ENCODE assay signal across 1 cellular context in the genomic region with DNA sequence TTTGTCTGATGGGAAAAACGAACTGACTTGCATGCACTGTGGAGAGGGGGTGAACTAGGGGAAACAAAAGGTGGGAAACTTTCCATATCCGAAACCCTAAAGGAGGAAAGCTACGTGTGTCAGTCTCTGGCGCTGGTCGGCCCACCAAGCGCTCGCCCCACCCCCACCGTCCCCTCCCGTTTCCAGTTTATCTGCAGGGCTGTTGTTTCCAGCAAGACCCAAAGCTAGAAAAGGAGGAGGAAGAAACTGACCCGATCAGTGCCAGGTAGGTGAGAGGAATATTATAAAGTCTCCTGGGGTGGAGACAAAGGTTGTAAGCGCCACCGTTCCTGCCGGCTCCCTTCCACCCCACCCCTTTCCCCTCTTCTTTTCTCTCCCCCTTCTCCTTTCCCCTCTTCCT.
TF ChIP-seq lines count a peak whose summit lies in the region.

No MANE protein-coding gene starts in this region.

TF ChIP-seq in endothelial cell of umbilical vein, 7 proteins besides CTCF, POLR2A, EP300 and RAD21:
- TF ChIP-seq FOS (IDR thresholded peaks at IDR 0.05; ENCODE audit: borderline replicate concordance, insufficient read depth, low read length) = no peak
- no peak for TF ChIP-seq JUN (IDR thresholded peaks at IDR 0.05; ENCODE audit: borderline replicate concordance, insufficient read depth, insufficient read length, low read depth)
- TF ChIP-seq, protein P1, sequence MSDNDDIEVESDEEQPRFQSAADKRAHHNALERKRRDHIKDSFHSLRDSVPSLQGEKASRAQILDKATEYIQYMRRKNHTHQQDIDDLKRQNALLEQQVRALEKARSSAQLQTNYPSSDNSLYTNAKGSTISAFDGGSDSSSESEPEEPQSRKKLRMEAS (IDR thresholded peaks at IDR 0.05; ENCODE audit: insufficient read depth, insufficient read length) = no peak
